7 cellular contexts compared by ENCODE assay signal in genomic region chr15:55993111-55993803, GRCh38. TPM values are rescaled to one million over a fixed set of nuclear protein-coding genes. Genes with fewer than 3 reads are reported as not detected.
DNase-seq lines count a peak whose midpoint lies in the region; ATAC-seq and TF ChIP-seq lines count a peak whose summit lies in the region.

Gene NEDD4, minus strand, starts transcription at chr15:55993612. Its CDS starts 57 bp downstream, at chr15:55993555.

- no CpG with 5 or more reads among the region's 83 CpGs for WGBS in mammary epithelial cell (ENCODE audit: low coverage, missing lambda C conversion rate)
- WGBS in smooth muscle cell (ENCODE audit: low lambda C conversion rate), result under 1% methylated on average over 38 of the region's 83 CpGs

- H3K9me3 ChIP-seq in mammary epithelial cell (replicated peaks; ENCODE audit: insufficient read depth, low read length), result no peaks in the 10 kb centered on the region
- H3K9me3 ChIP-seq in smooth muscle cell (replicated peaks; ENCODE audit: low read depth), result no peaks in the 10 kb centered on the region

- DNase-seq in NCI-H2171 treated with DMSO at 0.1 percent for 48 hours (lab: John Stamatoyannopoulos, UW) (peak; percentile 84), mammary epithelial cell (peak; percentile 86), iPS-NIHi7 (ENCODE audit: extremely low spot score) (peak; percentile 84), smooth muscle cell (lab: John Stamatoyannopoulos, UW; ENCODE audit: unreplicated experiment) (peak; percentile 88)

- H3K4me3 ChIP-seq in WI38 (ENCODE audit: low read depth, low read length) (peak within 1 kb of the TSS; percentile 80), mammary epithelial cell (replicated peaks in 1 of 3; ENCODE audit: insufficient read depth in 1 of 3, low read depth in 2 of 3, low read length in 3 of 3) (peak within 1 kb of the TSS; percentile 69 to 97 (median 89)), smooth muscle cell (peak within 1 kb of the TSS; percentile 98)

- peak; percentile 79 for ATAC-seq in GM18520 (IDR thresholded peaks at IDR 0.05; ENCODE audit: unreplicated experiment)
- peak; percentile 91 for ATAC-seq in HG03045 (IDR thresholded peaks at IDR 0.05; ENCODE audit: unreplicated experiment)

- peaks cover 4% of the 10 kb centered on the region for H3F3A ChIP-seq in smooth muscle cell (ENCODE audit: low read depth)

- dilution Hi-C loops in mammary epithelial cell (cut with HindIII; ENCODE audit: low sequenced_read_pairs), result no loop called here

- peak within 1 kb of the TSS; percentile 94 for H3K4me2 ChIP-seq in mammary epithelial cell (ENCODE audit: insufficient read depth, low read depth, low read length)
- peak within 1 kb of the TSS; percentile 93 for H3K4me2 ChIP-seq in smooth muscle cell

- H4K20me1 ChIP-seq in mammary epithelial cell (ENCODE audit: insufficient read depth, low read length) (no peaks in the 10 kb centered on the region), smooth muscle cell (ENCODE audit: low read depth) (peaks cover 17% of the 10 kb centered on the region)

- H3K9ac ChIP-seq in mammary epithelial cell (ENCODE audit: insufficient read depth, low read length), result peak within 1 kb of the TSS; percentile 86
- peak within 1 kb of the TSS; percentile 94 for H3K9ac ChIP-seq in smooth muscle cell (ENCODE audit: low read depth)

- BruUV-seq in mammary epithelial cell (replicated peaks; lab: Mats Ljungman, UMichigan), result no TSS peak

- H3K4me1 ChIP-seq in mammary epithelial cell (ENCODE audit: insufficient read depth, low read length) (peaks cover 27% of the 10 kb centered on the region), smooth muscle cell (ENCODE audit: low read depth) (peaks cover 25% of the 10 kb centered on the region)

- CTCF ChIA-PET in mammary epithelial cell (lab: Charles Lee; ENCODE audit: low non-redundant PET), result interaction anchor here (0.7 kb wide), 2 partner anchors 121 to 164 kb away, joined by 3 to 20 read pairs; no protein-coding TSS in a partner anchor

- peaks cover 4% of the 10 kb centered on the region for H3K36me3 ChIP-seq in mammary epithelial cell (ENCODE audit: insufficient read depth, low read length)
- no peaks in the 10 kb centered on the region for H3K36me3 ChIP-seq in smooth muscle cell (ENCODE audit: low read depth)

- H3K27ac ChIP-seq in mammary epithelial cell (ENCODE audit: insufficient read depth, low read depth, low read length) (peak within 1 kb of the TSS; percentile 92), smooth muscle cell (ENCODE audit: low read depth) (peak within 1 kb of the TSS; percentile 95)

- intact Hi-C loops in mammary epithelial cell (cut with micrococcal nuclease), result loop anchor here (1.0 to 2.0 kb wide), 3 partner anchors 47 to 96 kb away; no protein-coding TSS in a partner anchor

- H3K79me2 ChIP-seq in mammary epithelial cell (ENCODE audit: insufficient read depth, low read length) (peaks cover 51% of the 10 kb centered on the region), smooth muscle cell (ENCODE audit: low read depth) (peaks cover 42% of the 10 kb centered on the region)

- H2AFZ ChIP-seq in mammary epithelial cell (ENCODE audit: low read depth, low read length), result peak within 1 kb of the TSS; percentile 97
- H2AFZ ChIP-seq in smooth muscle cell (ENCODE audit: low read depth), result peak within 1 kb of the TSS; percentile 85

- TF ChIP-seq CTCF in WI38 (IDR thresholded peaks at IDR 0.05; ENCODE audit: low read depth, low read length), result peak; percentile 46
- TF ChIP-seq CTCF in mammary epithelial cell (conservative IDR thresholded peaks at IDR 0.05 in 1 of 2, IDR thresholded peaks at IDR 0.05 in 1 of 2; ENCODE audit: extremely low read depth in 1 of 2, insufficient read depth in 1 of 2, low read depth in 1 of 2, low read length in 2 of 2), result peak; percentile 41 to 66
- TF ChIP-seq CTCF in smooth muscle cell (IDR thresholded peaks at IDR 0.05; ENCODE audit: borderline replicate concordance, insufficient read depth, poor library complexity, severe bottlenecking), result peak; percentile 41

- in situ Hi-C loops in mammary epithelial cell (cut with MboI; ENCODE audit: low sequenced_read_pairs in 2 of 2), result loop anchor here (5.0 kb wide), 2 partner anchors 44 to 54 kb away; no protein-coding TSS in a partner anchor

- H3K27me3 ChIP-seq in mammary epithelial cell (ENCODE audit: insufficient read depth, low read length) (no peaks in the 10 kb centered on the region), smooth muscle cell (ENCODE audit: low read depth) (no peaks in the 10 kb centered on the region)

RNA-seq across cellular contexts. Expression of gene NEDD4, which starts in this region (rescaled TPM):
- total RNA-seq in mammary epithelial cell (10 to 100 TPM; 27.5 to 31.6 TPM), smooth muscle cell (34.5 and 39.4 TPM in 2 replicates)
- polyA plus RNA-seq in mammary epithelial cell (13.2 TPM), smooth muscle cell (6.6 and 7.3 TPM in 2 replicates)
- 15.8 TPM for polyA minus RNA-seq in mammary epithelial cell

Comparison
In these comparisons a context has a peak if more than half of its experiments do, and no peak if none do; other contexts are left out.
1. Peak in every context shown above with its lines: DNase-seq, ATAC-seq, H3K4me3 ChIP-seq and H3K27ac ChIP-seq.